ENCODE assay signal across 8 cellular contexts in genomic region chr14:34043627-34044372, GRCh38.
A peak's percentile ranks its signal among the peaks of the same experiment; 100 is the strongest.
DNase-seq lines count a peak whose midpoint lies in the region; ATAC-seq, FAIRE-seq and TF ChIP-seq lines count a peak whose summit lies in the region.

No MANE protein-coding gene starts in this region.

- H3K36me3 ChIP-seq in upper lobe of right lung, result no peaks in the 10 kb centered on the region

- in situ Hi-C loops in Caki2 (cut with HindIII; ENCODE audit: low pct_unique_long_range_greater_than_20kb, low sequenced_read_pairs), result no loop called here

- no peaks in the 10 kb centered on the region for H3K27me3 ChIP-seq in upper lobe of right lung

- H3K4me3 ChIP-seq in upper lobe of right lung, result no peak overlapping the region

- peaks cover 6 to 11% of the 10 kb centered on the region in 2 donors for H3K27me3 Mint-ChIP-seq in natural killer cell (ENCODE audit: low read depth in 2 of 2)

- H3K9me3 ChIP-seq in upper lobe of right lung, result no peaks in the 10 kb centered on the region

- ATAC-seq in GM21528 (IDR thresholded peaks at IDR 0.05; ENCODE audit: low FRiP score, unreplicated experiment) (peak; percentile 83), natural killer cell (peak; percentile 67 to 97 (median 85)), upper lobe of right lung (no peak), left ventricle myocardium superior (no peak)

- no peak for TF ChIP-seq CTCF in natural killer cell (IDR thresholded peaks at IDR 0.05)
- TF ChIP-seq CTCF in upper lobe of right lung (IDR thresholded peaks at IDR 0.05), result no peak

- peak; percentile 71 for DNase-seq in Caki2 (ENCODE audit: low read depth)
- DNase-seq in HTR-8/SVneo (ENCODE audit: insufficient read length, low spot score), result peak; percentile 30
- peak; percentile 82 to 83 for DNase-seq in activated T-cell treated with anti-CD3 and anti-CD28 coated beads, Interleukin-2, amount 50 U/mL, for 48 hours
- DNase-seq in natural killer cell, result peak; percentile 56
- DNase-seq in upper lobe of right lung, result no peak
- no peak for DNase-seq in left ventricle myocardium superior
- no peak for DNase-seq in NCI-H2227 treated with DMSO at 0.1 percent for 48 hours (lab: John Stamatoyannopoulos, UW)

- no peak for FAIRE-seq in HTR-8/SVneo (lab: Jason Lieb, UNC)

- no peaks in the 10 kb centered on the region for H3K4me1 ChIP-seq in upper lobe of right lung

- H3K4me1 Mint-ChIP-seq in natural killer cell, result peaks cover 26 to 43% of the 10 kb centered on the region in 2 donors

- H3K4me3 Mint-ChIP-seq in natural killer cell, result peak overlapping the region; percentile 63

- intact Hi-C loops in natural killer cell (cut with micrococcal nuclease), result no loop called here
- intact Hi-C loops in upper lobe of right lung (cut with DNase I), result no loop called here
- intact Hi-C loops in left ventricle myocardium superior (cut with micrococcal nuclease), result no loop called here

- H3K36me3 Mint-ChIP-seq in natural killer cell, result no peaks in the 10 kb centered on the region

- no peak overlapping the region for H3K27ac Mint-ChIP-seq in natural killer cell

- H3K27ac ChIP-seq in upper lobe of right lung, result no peak overlapping the region

- H3K9me3 Mint-ChIP-seq in natural killer cell, result no peaks in the 10 kb centered on the region

Comparison
In these comparisons a context has a peak if more than half of its experiments do, and no peak if none do; other contexts are left out.
1. DNase-seq: peak in Caki2 (single experiment), HTR-8/SVneo (single experiment), activated T-cell treated with anti-CD3 and anti-CD28 coated beads, Interleukin-2, amount 50 U/mL, for 48 hours (2 of 2) and natural killer cell (single experiment); none in upper lobe of right lung (single experiment), left ventricle myocardium superior (single experiment) and NCI-H2227 treated with DMSO at 0.1 percent for 48 hours (single experiment).
2. ATAC-seq: peak in GM21528 (single experiment) and natural killer cell (3 of 3); none in upper lobe of right lung (single experiment) and left ventricle myocardium superior (single experiment).